17 cellular contexts compared by ENCODE assay signal in genomic region chr17:74147436-74147835, GRCh38.
"Had no signal": no experiment of that assay in that cellular context is flagged by ENCODE, and none has a peak within 500 bp of the region (broad histone marks: within the 10 kb centered on the region; RNA-seq: fewer than 3 reads in every experiment).

No MANE protein-coding gene starts in this region.

- ATAC-seq: activated CD4-positive, alpha-beta T cell treated with anti-CD3 and anti-CD28 coated beads for 36 hours; activated CD8-positive, alpha-beta T cell treated with anti-CD3 and anti-CD28 coated beads for 36 hours; activated naive CD8-positive, alpha-beta T cell treated with anti-CD3 and anti-CD28 coated beads, Interleukin-2, amount 50 U/mL, for 24 hours; lower lobe of right lung; natural killer cell; sciatic nerve had no signal

- H3K4me2 ChIP-seq: hepatocyte had no signal

- H2AFZ ChIP-seq: hepatocyte had no signal

- H3K36me3 ChIP-seq: cardiac muscle cell, lower lobe of right lung, spleen had no signal

- H3K4me1 ChIP-seq: lower lobe of right lung, spleen had no signal

- H3K27me3 ChIP-seq: cardiac muscle cell, hepatocyte had no signal

- H3K27ac ChIP-seq: cardiac muscle cell, hepatocyte, lower lobe of right lung, spleen had no signal

- H3K27ac Mint-ChIP-seq: activated CD4-positive, alpha-beta T cell treated with anti-CD3 and anti-CD28 coated beads for 36 hours; activated CD8-positive, alpha-beta T cell treated with anti-CD3 and anti-CD28 coated beads for 36 hours; activated naive CD8-positive, alpha-beta T cell treated with anti-CD3 and anti-CD28 coated beads, Interleukin-2, amount 50 U/mL, for 24 hours; activated T-helper 1 cell treated with anti-CD3 and anti-CD28 coated beads, Interleukin-12 subunit alpha, Interleukin-12 subunit beta, Interleukin-2, Interleukin-4 antibody, amounts not matched to agents 30 ng/mL and 10 ng/mL and 1 ng/mL, durations not matched to agents 14 hours and 24 hours and 36 hours; natural killer cell; progenitor cell of endocrine pancreas had no signal

- H3K4me3 ChIP-seq: cardiac muscle cell, hepatocyte, lower lobe of right lung, spleen had no signal

- DNase-seq: activated CD4-positive, alpha-beta T cell treated with anti-CD3 and anti-CD28 coated beads for 36 hours; activated CD8-positive, alpha-beta T cell treated with anti-CD3 and anti-CD28 coated beads for 36 hours; activated naive CD4-positive, alpha-beta T cell; activated naive CD8-positive, alpha-beta T cell treated with anti-CD3 and anti-CD28 coated beads, Interleukin-2, amount 50 U/mL, for 24 hours; lower lobe of right lung; natural killer cell; nucleus accumbens; spleen; stimulated activated CD4-positive, alpha-beta T cell treated with anti-CD3 and anti-CD28 coated beads, Interleukin-2, amount 100 ng/mL, for 24 hours; stimulated activated naive CD4-positive, alpha-beta T cell; substantia nigra; trophoblast cell had no signal
